8 cellular contexts compared by ENCODE assay signal in genomic region chr11:36746886-36747710, GRCh38.
DNase-seq lines count a peak whose midpoint lies in the region; ATAC-seq and TF ChIP-seq lines count a peak whose summit lies in the region.

No MANE protein-coding gene starts in this region.

- peak; percentile 100 for TF ChIP-seq CTCF in DOHH2 (IDR thresholded peaks at IDR 0.05; ENCODE audit: low read depth, low read length, poor library complexity, severe bottlenecking)
- peak; percentile 98 for TF ChIP-seq CTCF in KMS-11 (conservative IDR thresholded peaks at IDR 0.05; ENCODE audit: low read depth, low read length)
- peak; percentile 77 to 96 (median 91) for TF ChIP-seq CTCF in esophagus squamous epithelium (IDR thresholded peaks at IDR 0.05)
- peak; percentile 99 to 100 (median 99) for TF ChIP-seq CTCF in nephron (IDR thresholded peaks at IDR 0.05; ENCODE audit: unreplicated experiment in 3 of 3)

- H4K20me1 ChIP-seq in DOHH2 (ENCODE audit: control insufficient read depth, insufficient read depth, low read depth, low read length) (no peaks in the 10 kb centered on the region), KMS-11 (ENCODE audit: insufficient read depth) (no peaks in the 10 kb centered on the region)

- H3K9me3 Mint-ChIP-seq in nephron = no peaks in the 10 kb centered on the region

- H3K9ac ChIP-seq in KMS-11 = no peak overlapping the region

- H3K4me3 ChIP-seq in DOHH2 (ENCODE audit: low read length) = no peak overlapping the region
- no peak overlapping the region for H3K4me3 ChIP-seq in KMS-11 (IDR thresholded peaks at IDR 0.05; ENCODE audit: insufficient read depth, low read depth, low read length)
- H3K4me3 ChIP-seq in esophagus squamous epithelium = no peak overlapping the region

- no peak overlapping the region for H3K27ac ChIP-seq in DOHH2 (ENCODE audit: low read depth, low read length)
- H3K27ac ChIP-seq in KMS-11 = no peak overlapping the region
- no peak overlapping the region for H3K27ac ChIP-seq in esophagus squamous epithelium

- peak; percentile 91 for ATAC-seq in GM21825 (IDR thresholded peaks at IDR 0.05; ENCODE audit: unreplicated experiment)
- ATAC-seq in stimulated activated naive CD8-positive, alpha-beta T cell treated with anti-CD3 and anti-CD28 coated beads, Interleukin-15, Interleukin-2, amounts not matched to agents 100 U/mL and 50 U/mL, for 24 hours = peak; percentile 96

- no peak for TF ChIP-seq POLR2A in esophagus squamous epithelium (IDR thresholded peaks at IDR 0.05)

- H3K9me3 ChIP-seq in DOHH2 (ENCODE audit: control insufficient read depth, insufficient read depth, low read length) (no peaks in the 10 kb centered on the region), esophagus squamous epithelium (no peaks in the 10 kb centered on the region)

- H3K4me1 Mint-ChIP-seq in nephron = peaks cover 28% of the 10 kb centered on the region

- H3K27me3 ChIP-seq in DOHH2 (ENCODE audit: control insufficient read depth, low read length) (0 out of 2 replicates have a peak, but pooled peaks cover 3% of the 10 kb centered on the region), KMS-11 (ENCODE audit: insufficient read depth, low read depth) (no peaks in the 10 kb centered on the region), esophagus squamous epithelium (peaks cover 0 to 25% (median 0%) of the 10 kb centered on the region in 4 donors)

- H3K27me3 Mint-ChIP-seq in nephron (ENCODE audit: low read depth) = peaks cover 3% of the 10 kb centered on the region

- H3F3A ChIP-seq in DOHH2 (ENCODE audit: control insufficient read depth, insufficient read depth) = no peaks in the 10 kb centered on the region

- H3K9me2 ChIP-seq in DOHH2 (replicated peaks; ENCODE audit: control insufficient read depth, low read length) = no peaks in the 10 kb centered on the region

- no peaks in the 10 kb centered on the region for H3K4me1 ChIP-seq in DOHH2 (ENCODE audit: control insufficient read depth, low read length)
- H3K4me1 ChIP-seq in KMS-11 (ENCODE audit: low read depth, poor library complexity, severe bottlenecking) = no peaks in the 10 kb centered on the region
- H3K4me1 ChIP-seq in esophagus squamous epithelium = no peaks in the 10 kb centered on the region

- no peaks in the 10 kb centered on the region for H3K36me3 ChIP-seq in DOHH2 (ENCODE audit: control insufficient read depth, low read length)
- no peaks in the 10 kb centered on the region for H3K36me3 ChIP-seq in KMS-11 (ENCODE audit: insufficient read depth)
- no peaks in the 10 kb centered on the region for H3K36me3 ChIP-seq in esophagus squamous epithelium

- 32 to 44% methylated on average over 4 to 7 of the region's 7 CpGs for WGBS in esophagus squamous epithelium, 2 donors

- intact Hi-C loops in esophagus squamous epithelium (cut with DNase I) = loop anchor here (5.0 kb wide), 1 partner anchor 45 kb away; no protein-coding TSS in a partner anchor

- no peaks in the 10 kb centered on the region for H3K36me3 Mint-ChIP-seq in nephron (ENCODE audit: low read depth)

- H2AFZ ChIP-seq in KMS-11 (ENCODE audit: low read depth) = no peak overlapping the region

- H3K4me3 Mint-ChIP-seq in nephron = no peak overlapping the region

- DNase-seq in OCI-M1 (lab: John Stamatoyannopoulos, UW) = peak; percentile 95
- peak; percentile 60 for DNase-seq in activated T-cell treated with anti-CD3 and anti-CD28 coated beads for 1 hour (ENCODE audit: low read depth)
- DNase-seq in esophagus squamous epithelium (lab: John Stamatoyannopoulos, UW) = peak; percentile 10
- peak; percentile 84 for DNase-seq in stimulated activated naive CD8-positive, alpha-beta T cell treated with anti-CD3 and anti-CD28 coated beads, Interleukin-15, Interleukin-2, amounts not matched to agents 100 U/mL and 50 U/mL, for 24 hours

- H3K4me2 ChIP-seq in DOHH2 (ENCODE audit: low read length) (no peak overlapping the region), KMS-11 (no peak overlapping the region)

- peak overlapping the region in 2 of 3 experiments; percentile 17 to 51 for H3K27ac Mint-ChIP-seq in nephron

- H3K79me2 ChIP-seq in DOHH2 (ENCODE audit: control insufficient read depth, low read length) = no peaks in the 10 kb centered on the region
- H3K79me2 ChIP-seq in KMS-11 (ENCODE audit: insufficient read depth, low read depth) = no peaks in the 10 kb centered on the region

Comparison
In these comparisons a context has a peak if more than half of its experiments do, and no peak if none do; other contexts are left out.
1. DNase-seq: peak in every context shown above with its lines; median percentile 95 in OCI-M1; 84 in stimulated activated naive CD8-positive, alpha-beta T cell treated with anti-CD3 and anti-CD28 coated beads, Interleukin-15, Interleukin-2, amounts not matched to agents 100 U/mL and 50 U/mL, for 24 hours; 60 in activated T-cell treated with anti-CD3 and anti-CD28 coated beads for 1 hour; 10 in esophagus squamous epithelium.